Comparison of ENCODE assay signal across 13 cellular contexts in the genomic region with DNA sequence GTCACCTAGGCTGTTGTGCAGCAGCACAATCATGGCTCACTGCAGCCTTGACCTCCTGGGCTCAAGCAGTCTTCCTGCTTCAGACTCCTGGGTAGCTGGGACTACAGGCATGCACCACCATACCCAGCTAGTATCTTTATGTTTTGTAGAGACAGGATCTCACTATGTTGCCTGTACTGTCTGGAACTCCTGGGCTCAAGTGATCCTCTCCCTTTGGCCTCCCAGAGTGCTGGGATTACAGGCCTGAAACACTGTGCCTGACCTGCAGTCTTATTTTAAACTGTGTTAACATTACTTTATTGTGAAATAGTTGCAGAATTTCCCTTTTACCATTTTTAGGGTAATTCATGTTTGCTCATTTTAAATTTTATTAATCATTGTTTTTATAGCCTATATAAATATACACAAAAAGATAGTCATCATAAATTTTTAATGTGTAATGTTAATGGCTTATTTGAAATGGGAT. TPM values are rescaled to one million over a fixed set of nuclear protein-coding genes. Genes with fewer than 3 reads are reported as not detected.
DNase-seq lines count a peak whose midpoint lies in the region; ATAC-seq and TF ChIP-seq lines count a peak whose summit lies in the region.
"Had no signal": no experiment of that assay in that cellular context is flagged by ENCODE, and none has a peak within 500 bp of the region (broad histone marks: within the 10 kb centered on the region; RNA-seq: fewer than 3 reads in every experiment).

No MANE protein-coding gene starts in this region.

- no peak overlapping the region for H2AFZ ChIP-seq in hepatocyte

- H4K20me1 ChIP-seq in hepatocyte (ENCODE audit: insufficient read depth, poor library complexity, severe bottlenecking): no peaks in the 10 kb centered on the region

- no peak for DNase-seq in activated naive CD4-positive, alpha-beta T cell treated with anti-CD3 and anti-CD28 coated beads for 36 hours
- DNase-seq in activated naive CD4-positive, alpha-beta T cell treated with anti-CD3 and anti-CD28 coated beads, Interleukin-2, amount 10 ng/mL, durations not matched to agents 7 days and 5 days: no peak
- DNase-seq in hepatocyte (ENCODE audit: low spot score) (no peak), upper lobe of right lung (no peak), sciatic nerve (ENCODE audit: low spot score) (no peak), cerebellar cortex (ENCODE audit: low spot score) (no peak)
- DNase-seq in stimulated activated CD8-positive, alpha-beta memory T cell treated with anti-CD3 and anti-CD28 coated beads, Interleukin-4, amount 100 ng/mL, for 48 hours: no peak
- DNase-seq: activated B cell treated with CpG ODN at 0.5 μM for 24 hours, activated gamma-delta T cell treated with Interleukin-2 at 50 U/mL for 16 hours, NCI-H1417 treated with DMSO at 0.1 percent for 48 hours, NCI-H69, uterus had no signal

- H3K27ac ChIP-seq in hepatocyte (peak overlapping the region; percentile 7), upper lobe of right lung (no peak overlapping the region)
- H3K27ac ChIP-seq: uterus had no signal

- H3K4me2 ChIP-seq in hepatocyte: peak overlapping the region; percentile 3

- peak overlapping the region; percentile 65 for H3K27ac Mint-ChIP-seq in activated naive CD4-positive, alpha-beta T cell treated with anti-CD3 and anti-CD28 coated beads for 36 hours
- H3K27ac Mint-ChIP-seq in activated naive CD4-positive, alpha-beta T cell treated with anti-CD3 and anti-CD28 coated beads, Interleukin-2, amount 10 ng/mL, durations not matched to agents 7 days and 5 days: no peak overlapping the region

- ATAC-seq in SK-N-SH treated with all-trans-retinoic acid at 6 μM for 48 hours (peak; percentile 48), upper lobe of right lung (peak; percentile 50), sciatic nerve (no peak)

- H3K9me3 Mint-ChIP-seq in activated naive CD4-positive, alpha-beta T cell treated with anti-CD3 and anti-CD28 coated beads for 36 hours: no peaks in the 10 kb centered on the region
- H3K9me3 Mint-ChIP-seq in activated naive CD4-positive, alpha-beta T cell treated with anti-CD3 and anti-CD28 coated beads, Interleukin-2, amount 10 ng/mL, durations not matched to agents 7 days and 5 days: no peaks in the 10 kb centered on the region
- H3K9me3 Mint-ChIP-seq: activated B cell treated with CpG ODN at 0.5 μM for 24 hours had no signal

- TF ChIP-seq CTCF in hepatocyte (IDR thresholded peaks at IDR 0.05; ENCODE audit: poor library complexity) (no peak), upper lobe of right lung (IDR thresholded peaks at IDR 0.05) (no peak)

- no peak overlapping the region for H3K4me3 Mint-ChIP-seq in activated naive CD4-positive, alpha-beta T cell treated with anti-CD3 and anti-CD28 coated beads for 36 hours
- H3K4me3 Mint-ChIP-seq in activated naive CD4-positive, alpha-beta T cell treated with anti-CD3 and anti-CD28 coated beads, Interleukin-2, amount 10 ng/mL, durations not matched to agents 7 days and 5 days: no peak overlapping the region
- H3K4me3 Mint-ChIP-seq: activated B cell treated with CpG ODN at 0.5 μM for 24 hours had no signal

- intact Hi-C loops in activated naive CD4-positive, alpha-beta T cell treated with anti-CD3 and anti-CD28 coated beads for 36 hours (cut with micrococcal nuclease): loop anchor here (1.0 kb wide), 2 partner anchors 13 to 22 kb away; no protein-coding TSS in a partner anchor
- intact Hi-C loops in upper lobe of right lung (cut with DNase I): no loop called here
- intact Hi-C loops in sciatic nerve (cut with DNase I): no loop called here

- H3K36me3 ChIP-seq in hepatocyte (replicated peaks; ENCODE audit: insufficient read depth, low read depth) (no peaks in the 10 kb centered on the region), upper lobe of right lung (no peaks in the 10 kb centered on the region)
- H3K36me3 ChIP-seq: uterus had no signal

- peaks cover 41% of the 10 kb centered on the region for H3K4me1 ChIP-seq in hepatocyte (ENCODE audit: insufficient read depth)
- peaks cover 39% of the 10 kb centered on the region for H3K4me1 ChIP-seq in upper lobe of right lung
- H3K4me1 ChIP-seq: uterus had no signal

- no peaks in the 10 kb centered on the region for H3K9me3 ChIP-seq in hepatocyte (ENCODE audit: low read depth)
- no peaks in the 10 kb centered on the region for H3K9me3 ChIP-seq in upper lobe of right lung
- H3K9me3 ChIP-seq: uterus had no signal

- H3K36me3 Mint-ChIP-seq in activated naive CD4-positive, alpha-beta T cell treated with anti-CD3 and anti-CD28 coated beads for 36 hours (ENCODE audit: low read depth): no peaks in the 10 kb centered on the region
- H3K36me3 Mint-ChIP-seq in activated naive CD4-positive, alpha-beta T cell treated with anti-CD3 and anti-CD28 coated beads, Interleukin-2, amount 10 ng/mL, durations not matched to agents 7 days and 5 days: peaks cover 15% of the 10 kb centered on the region

- CTCF ChIA-PET in activated naive CD4-positive, alpha-beta T cell treated with anti-CD3 and anti-CD28 coated beads for 36 hours (lab: Charles Lee): interaction anchor here (0.5 to 4.3 kb wide), 4 partner anchors 14 to 98 kb away, joined by 3 to 75 read pairs (median 18); no protein-coding TSS in a partner anchor
- CTCF ChIA-PET in activated naive CD4-positive, alpha-beta T cell treated with anti-CD3 and anti-CD28 coated beads, Interleukin-2, amount 10 ng/mL, durations not matched to agents 7 days and 5 days (lab: Charles Lee): interaction anchor here (1.8 to 9.1 kb wide), 2 partner anchors 97 to 135 kb away, joined by 4 to 145 read pairs; no protein-coding TSS in a partner anchor

- H3K79me2 ChIP-seq in hepatocyte: peaks cover 85% of the 10 kb centered on the region

- no peaks in the 10 kb centered on the region for H3K9me2 ChIP-seq in hepatocyte (replicated peaks; ENCODE audit: insufficient read depth)

- H3K4me1 Mint-ChIP-seq in activated naive CD4-positive, alpha-beta T cell treated with anti-CD3 and anti-CD28 coated beads for 36 hours (ENCODE audit: low read depth): peaks cover 78% of the 10 kb centered on the region
- peaks cover 58% of the 10 kb centered on the region for H3K4me1 Mint-ChIP-seq in activated naive CD4-positive, alpha-beta T cell treated with anti-CD3 and anti-CD28 coated beads, Interleukin-2, amount 10 ng/mL, durations not matched to agents 7 days and 5 days

- no peak overlapping the region for H3K4me3 ChIP-seq in hepatocyte
- no peak overlapping the region for H3K4me3 ChIP-seq in upper lobe of right lung
- H3K4me3 ChIP-seq: uterus had no signal

- no peaks in the 10 kb centered on the region for H3K27me3 Mint-ChIP-seq in activated naive CD4-positive, alpha-beta T cell treated with anti-CD3 and anti-CD28 coated beads for 36 hours (ENCODE audit: low read depth)
- H3K27me3 Mint-ChIP-seq in activated naive CD4-positive, alpha-beta T cell treated with anti-CD3 and anti-CD28 coated beads, Interleukin-2, amount 10 ng/mL, durations not matched to agents 7 days and 5 days: no peaks in the 10 kb centered on the region
- H3K27me3 Mint-ChIP-seq: activated B cell treated with CpG ODN at 0.5 μM for 24 hours had no signal

- H3K27me3 ChIP-seq in hepatocyte: no peaks in the 10 kb centered on the region
- no peaks in the 10 kb centered on the region for H3K27me3 ChIP-seq in upper lobe of right lung
- H3K27me3 ChIP-seq: uterus had no signal

TF ChIP-seq in SK-N-SH treated with all-trans-retinoic acid at 6 μM for 48 hours, 23 proteins besides CTCF, POLR2A, EP300 and RAD21:
- TF ChIP-seq ZFP30 (CRISPR knock-in tag; IDR thresholded peaks at IDR 0.05) (no peak), ZC3H10 (CRISPR knock-in tag; IDR thresholded peaks at IDR 0.05) (no peak), ZNF70 (CRISPR knock-in tag; IDR thresholded peaks at IDR 0.05) (no peak), TOX (CRISPR knock-in tag; IDR thresholded peaks at IDR 0.05; ENCODE audit: borderline replicate concordance) (no peak)

RNA-seq across cellular contexts. Expression of a gene that starts 24.6 kb away (rescaled TPM):
- 10 to 100 TPM; 65.8 to 65.9 TPM for total RNA-seq in activated naive CD4-positive, alpha-beta T cell treated with anti-CD3 and anti-CD28 coated beads for 36 hours
- total RNA-seq in hepatocyte: 86.8 and 86.9 TPM in 2 replicates
- 49.9 and 55.2 TPM in 2 replicates for polyA plus RNA-seq in hepatocyte
- 83.0 TPM for total RNA-seq in upper lobe of right lung
- total RNA-seq in sciatic nerve: 59.5 TPM
